ENCODE assay signal across 6 cellular contexts in the genomic region with DNA sequence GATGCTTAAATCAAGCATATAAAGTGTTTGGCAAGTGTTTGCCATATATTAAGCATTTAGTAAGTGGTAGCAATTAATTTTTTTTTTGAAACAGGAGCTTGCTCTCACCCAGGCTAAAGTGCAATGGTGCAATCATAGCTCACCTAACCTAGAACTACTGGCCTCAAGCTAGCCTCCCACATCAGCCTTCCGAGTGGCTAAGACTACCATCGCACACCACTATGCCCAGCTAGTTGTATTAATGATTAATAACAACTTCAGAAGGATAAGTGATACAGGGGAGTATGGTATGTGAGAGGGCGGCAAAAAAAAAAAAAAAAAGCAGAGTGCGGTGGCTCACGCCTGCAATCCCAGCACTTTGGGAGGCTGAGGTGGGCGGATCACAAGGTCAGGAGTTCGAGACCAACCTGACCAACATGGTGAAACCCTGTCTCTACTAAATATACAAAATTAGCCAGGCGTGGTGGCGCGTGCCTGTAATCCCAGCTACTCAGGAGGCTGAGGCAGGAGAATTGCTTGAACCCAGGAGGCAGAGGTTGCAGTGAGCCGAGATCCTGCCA. TPM values are rescaled to one million over a fixed set of nuclear protein-coding genes. Genes with fewer than 3 reads are reported as not detected.
"Had no signal": no experiment of that assay in that cellular context is flagged by ENCODE, and none has a peak within 500 bp of the region (broad histone marks: within the 10 kb centered on the region; RNA-seq: fewer than 3 reads in every experiment).

No MANE protein-coding gene starts in this region.

RNA-seq across cellular contexts. Expression of gene SCNN1A, which starts 31.2 kb away (rescaled TPM):
- total RNA-seq: cerebellum, skeletal muscle tissue had no signal

RNA-seq across cellular contexts. Expression of gene PLEKHG6, which starts 33.7 kb away (rescaled TPM):
- total RNA-seq: activated CD8-positive, alpha-beta memory T cell treated with anti-CD3 and anti-CD28 coated beads for 36 hours; dermis blood vessel endothelial cell; mononuclear cell; naive thymus-derived CD4-positive, alpha-beta T cell had no signal

RNA-seq across cellular contexts. Expression of gene LTBR, which starts 39.8 kb away (rescaled TPM):
- polyA plus RNA-seq: naive thymus-derived CD4-positive, alpha-beta T cell had no signal
